In genomic region chr17:81285179-81285878, GRCh38 we compare ENCODE assay signal across 8 cellular contexts. TPM values are rescaled to one million over a fixed set of nuclear protein-coding genes. Genes with fewer than 3 reads are reported as not detected.
DNase-seq lines count a peak whose midpoint lies in the region; ATAC-seq and TF ChIP-seq lines count a peak whose summit lies in the region.

No MANE protein-coding gene starts in this region.

- H3K4me1 ChIP-seq in left lung: peaks cover 3 to 50% of the 10 kb centered on the region in 2 donors

- peak; percentile 92 for DNase-seq in GDM1 (lab: John Stamatoyannopoulos, UW)
- peak in 3 of 5 donors; percentile 41 to 69 (median 41) for DNase-seq in T-helper 1 cell
- DNase-seq in anterior cingulate cortex (lab: John Stamatoyannopoulos, UW): peak in 34 of 58 donors; percentile 11 to 77 (median 39)
- peak; percentile 89 to 96 for DNase-seq in left lung
- peak; percentile 36 for DNase-seq in stimulated activated CD8-positive, alpha-beta memory T cell treated with anti-CD3 and anti-CD28 coated beads, Interleukin-12 subunit alpha, Interleukin-12 subunit beta, amount 100 ng/mL, for 4 hours (ENCODE audit: low read depth)

- no peaks in the 10 kb centered on the region for H3K9me3 ChIP-seq in left lung

- no peak for TF ChIP-seq CTCF in left lung (IDR thresholded peaks at IDR 0.05)

- intact Hi-C loops in left lung (cut with DNase I): no loop called here

- ATAC-seq in left lung (peak; percentile 89), HG02642 (IDR thresholded peaks at IDR 0.05; ENCODE audit: poor library complexity, unreplicated experiment) (no peak), GM21515 (IDR thresholded peaks at IDR 0.05; ENCODE audit: unreplicated experiment) (no peak), GM21360 (IDR thresholded peaks at IDR 0.05; ENCODE audit: unreplicated experiment) (no peak)

- H3K4me3 ChIP-seq in left lung: peak overlapping the region; percentile 8 to 43

- peaks cover 0 to 78% of the 10 kb centered on the region in 2 donors for H3K36me3 ChIP-seq in left lung

- peak overlapping the region; percentile 81 to 89 for H3K27ac ChIP-seq in left lung

- H3K27me3 ChIP-seq in left lung: no peaks in the 10 kb centered on the region

RNA-seq across cellular contexts. Expression of gene SLC38A10, which starts 9.8 kb away (rescaled TPM):
- total RNA-seq in left lung: 100 to 1,000 TPM in 1 of 2 donors, 10 to 100 TPM in 1; 79.9 to 109 TPM

RNA-seq across cellular contexts. Expression of gene NDUFAF8, which starts 46.2 kb away (rescaled TPM):
- 10 to 100 TPM; 38.3 to 42.2 TPM for total RNA-seq in left lung

RNA-seq across cellular contexts. Expression of gene TEPSIN, which starts 46.5 kb away (rescaled TPM):
- total RNA-seq in left lung: 10 to 100 TPM; 32.3 to 41.2 TPM

Comparison
In these comparisons a context has a peak if more than half of its experiments do, and no peak if none do; other contexts are left out.
1. DNase-seq: peak in every context shown above with its lines; median percentile 92 in left lung; 92 in GDM1; 41 in T-helper 1 cell; 39 in anterior cingulate cortex; 36 in stimulated activated CD8-positive, alpha-beta memory T cell treated with anti-CD3 and anti-CD28 coated beads, Interleukin-12 subunit alpha, Interleukin-12 subunit beta, amount 100 ng/mL, for 4 hours.